ENCODE assay signal across 11 cellular contexts in the genomic region with DNA sequence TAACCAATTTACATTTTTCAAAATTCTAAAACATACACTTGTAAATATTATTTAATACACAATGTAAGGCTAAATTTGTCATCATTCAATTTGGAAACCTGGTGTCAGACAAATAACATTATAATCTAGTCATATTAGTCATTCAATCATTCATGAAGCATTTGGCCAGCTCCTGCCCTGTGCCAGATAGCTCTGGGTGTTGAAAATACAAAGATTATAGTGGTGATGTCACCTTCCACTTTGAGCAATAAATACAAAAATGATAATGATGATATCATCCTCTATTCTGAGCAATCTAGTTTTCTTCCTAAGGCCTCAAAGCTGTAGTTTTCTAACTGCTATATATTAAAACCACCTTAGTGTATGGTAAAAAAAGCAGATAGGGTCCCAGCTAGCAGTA. TPM values are rescaled to one million over a fixed set of nuclear protein-coding genes. Genes with fewer than 3 reads are reported as not detected.
DNase-seq lines count a peak whose midpoint lies in the region; ATAC-seq and TF ChIP-seq lines count a peak whose summit lies in the region.
"Had no signal": no experiment of that assay in that cellular context is flagged by ENCODE, and none has a peak within 500 bp of the region (broad histone marks: within the 10 kb centered on the region; RNA-seq: fewer than 3 reads in every experiment).

No MANE protein-coding gene starts in this region.

- H3K36me3 Mint-ChIP-seq in stimulated activated memory B cell treated with anti-CD40 and anti-IgM and Interleukin-4, amounts not matched to agents 10 μg/mL and 1 μg/mL and 100 μg/mL, for 72 hours: peaks cover 18% of the 10 kb centered on the region

- ATAC-seq in body of pancreas (peak; percentile 42), GM21515 (IDR thresholded peaks at IDR 0.05; ENCODE audit: unreplicated experiment) (no peak)
- no peak for ATAC-seq in stimulated activated memory B cell treated with anti-CD40 and anti-IgM and Interleukin-4, amounts not matched to agents 10 μg/mL and 1 μg/mL and 100 μg/mL, for 72 hours

- no peak for TF ChIP-seq POLR2A in body of pancreas (IDR thresholded peaks at IDR 0.05)

- no peaks in the 10 kb centered on the region for H3K9me3 Mint-ChIP-seq in stimulated activated memory B cell treated with anti-CD40 and anti-IgM and Interleukin-4, amounts not matched to agents 10 μg/mL and 1 μg/mL and 100 μg/mL, for 72 hours
- H3K9me3 Mint-ChIP-seq: dendritic cell treated with granulocyte-macrophage colony-stimulating factor and Interleukin-4, amounts not matched to agents 40 ng/mL and 50 ng/mL, for 4 days had no signal

- H3K9me3 ChIP-seq in HEK293 (ENCODE audit: control insufficient read depth, insufficient read depth, low read depth, low read length): no peaks in the 10 kb centered on the region
- no peaks in the 10 kb centered on the region for H3K9me3 ChIP-seq in body of pancreas
- H3K9me3 ChIP-seq: ovary had no signal

- no peaks in the 10 kb centered on the region; a peak in 1 of 3 replicates for H3K36me3 ChIP-seq in HEK293 (ENCODE audit: control insufficient read depth in 2 of 2, insufficient read depth in 1 of 2, low read length in 2 of 2)
- H3K36me3 ChIP-seq in body of pancreas (replicated peaks in 1 of 2; ENCODE audit: insufficient read depth in 1 of 2, low read depth in 2 of 2): no peaks in the 10 kb centered on the region
- H3K36me3 ChIP-seq: ovary had no signal

- H3K27ac ChIP-seq in HEK293 (ENCODE audit: extremely low read depth, low read depth, low read length) (no peak overlapping the region), body of pancreas (no peak overlapping the region)
- H3K27ac ChIP-seq: ovary had no signal

- H3K4me3 Mint-ChIP-seq in stimulated activated memory B cell treated with anti-CD40 and anti-IgM and Interleukin-4, amounts not matched to agents 10 μg/mL and 1 μg/mL and 100 μg/mL, for 72 hours: no peak overlapping the region
- H3K4me3 Mint-ChIP-seq: dendritic cell treated with granulocyte-macrophage colony-stimulating factor and Interleukin-4, amounts not matched to agents 40 ng/mL and 50 ng/mL, for 4 days had no signal

- no peaks in the 10 kb centered on the region for H3K27me3 ChIP-seq in body of pancreas
- H3K27me3 ChIP-seq: ovary had no signal

- POLR2A ChIA-PET in HEK293 (lab: Yijun Ruan, JAX): no interaction called here

- H3K4me1 ChIP-seq in HEK293 (ENCODE audit: control insufficient read depth, insufficient read depth, low read length): peaks cover 10% of the 10 kb centered on the region; the same call in 1 of the 2 replicates
- H3K4me1 ChIP-seq in body of pancreas: no peaks in the 10 kb centered on the region

- DNase-seq in Ammon's horn (ENCODE audit: low spot score): peak; percentile 31
- DNase-seq in body of pancreas: no peak
- DNase-seq in kidney tubule cell (ENCODE audit: low spot score): peak; percentile 66
- DNase-seq in DMS153 (lab: John Stamatoyannopoulos, UW): no peak
- DNase-seq: GF-D8, NCI-H524 treated with DMSO at 0.1 percent for 48 hours, ovary had no signal

- H3K4me3 ChIP-seq in HEK293 (ENCODE audit: low read depth, low read length) (no peak overlapping the region), body of pancreas (no peak overlapping the region)
- H3K4me3 ChIP-seq: ovary had no signal

- H3K27me3 Mint-ChIP-seq in stimulated activated memory B cell treated with anti-CD40 and anti-IgM and Interleukin-4, amounts not matched to agents 10 μg/mL and 1 μg/mL and 100 μg/mL, for 72 hours: no peaks in the 10 kb centered on the region
- H3K27me3 Mint-ChIP-seq: dendritic cell treated with granulocyte-macrophage colony-stimulating factor and Interleukin-4, amounts not matched to agents 40 ng/mL and 50 ng/mL, for 4 days had no signal

- no peak overlapping the region for H3K27ac Mint-ChIP-seq in stimulated activated memory B cell treated with anti-CD40 and anti-IgM and Interleukin-4, amounts not matched to agents 10 μg/mL and 1 μg/mL and 100 μg/mL, for 72 hours

- intact Hi-C loops in body of pancreas (cut with DNase I): no loop called here

- TF ChIP-seq CTCF in HEK293 (tag by site-specific recombination; IDR thresholded peaks at IDR 0.05) (no peak), body of pancreas (IDR thresholded peaks at IDR 0.05) (no peak)

- peaks cover 28% of the 10 kb centered on the region for H3K4me1 Mint-ChIP-seq in stimulated activated memory B cell treated with anti-CD40 and anti-IgM and Interleukin-4, amounts not matched to agents 10 μg/mL and 1 μg/mL and 100 μg/mL, for 72 hours

- CTCF ChIA-PET in HEK293 (lab: Yijun Ruan, JAX): no interaction called here

TF ChIP-seq in HEK293, 187 proteins besides CTCF, POLR2A, EP300 and RAD21 (continues in another document):
- TF ChIP-seq ZNF629 (tag by site-specific recombination; IDR thresholded peaks at IDR 0.05): peak; percentile 70
- no peak for TF ChIP-seq ZNF19 (tag by site-specific recombination; IDR thresholded peaks at IDR 0.05; ENCODE audit: low read depth)
- TF ChIP-seq ZNF561 (tag by site-specific recombination; IDR thresholded peaks at IDR 0.05; ENCODE audit: borderline replicate concordance): no peak
- TF ChIP-seq ZNF48 (tag by site-specific recombination; IDR thresholded peaks at IDR 0.05): no peak
- no peak for TF ChIP-seq IKZF3 (tag by site-specific recombination; IDR thresholded peaks at IDR 0.05)
- no peak for TF ChIP-seq ZNF624 (tag by site-specific recombination; IDR thresholded peaks at IDR 0.05)
- no peak for TF ChIP-seq ZSCAN30 (tag by site-specific recombination; IDR thresholded peaks at IDR 0.05)
- TF ChIP-seq ZNF324 (tag by site-specific recombination; IDR thresholded peaks at IDR 0.05): 0 out of 2 replicates have a peak, but pooled peaks have one; percentile 17
- no peak for TF ChIP-seq ZNF426 (tag by site-specific recombination; IDR thresholded peaks at IDR 0.05)
- TF ChIP-seq, protein P1, sequence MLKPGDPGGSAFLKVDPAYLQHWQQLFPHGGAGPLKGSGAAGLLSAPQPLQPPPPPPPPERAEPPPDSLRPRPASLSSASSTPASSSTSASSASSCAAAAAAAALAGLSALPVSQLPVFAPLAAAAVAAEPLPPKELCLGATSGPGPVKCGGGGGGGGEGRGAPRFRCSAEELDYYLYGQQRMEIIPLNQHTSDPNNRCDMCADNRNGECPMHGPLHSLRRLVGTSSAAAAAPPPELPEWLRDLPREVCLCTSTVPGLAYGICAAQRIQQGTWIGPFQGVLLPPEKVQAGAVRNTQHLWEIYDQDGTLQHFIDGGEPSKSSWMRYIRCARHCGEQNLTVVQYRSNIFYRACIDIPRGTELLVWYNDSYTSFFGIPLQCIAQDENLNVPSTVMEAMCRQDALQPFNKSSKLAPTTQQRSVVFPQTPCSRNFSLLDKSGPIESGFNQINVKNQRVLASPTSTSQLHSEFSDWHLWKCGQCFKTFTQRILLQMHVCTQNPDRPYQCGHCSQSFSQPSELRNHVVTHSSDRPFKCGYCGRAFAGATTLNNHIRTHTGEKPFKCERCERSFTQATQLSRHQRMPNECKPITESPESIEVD (tag by site-specific recombination; IDR thresholded peaks at IDR 0.05): peak; percentile 75
- TF ChIP-seq, protein P2, sequence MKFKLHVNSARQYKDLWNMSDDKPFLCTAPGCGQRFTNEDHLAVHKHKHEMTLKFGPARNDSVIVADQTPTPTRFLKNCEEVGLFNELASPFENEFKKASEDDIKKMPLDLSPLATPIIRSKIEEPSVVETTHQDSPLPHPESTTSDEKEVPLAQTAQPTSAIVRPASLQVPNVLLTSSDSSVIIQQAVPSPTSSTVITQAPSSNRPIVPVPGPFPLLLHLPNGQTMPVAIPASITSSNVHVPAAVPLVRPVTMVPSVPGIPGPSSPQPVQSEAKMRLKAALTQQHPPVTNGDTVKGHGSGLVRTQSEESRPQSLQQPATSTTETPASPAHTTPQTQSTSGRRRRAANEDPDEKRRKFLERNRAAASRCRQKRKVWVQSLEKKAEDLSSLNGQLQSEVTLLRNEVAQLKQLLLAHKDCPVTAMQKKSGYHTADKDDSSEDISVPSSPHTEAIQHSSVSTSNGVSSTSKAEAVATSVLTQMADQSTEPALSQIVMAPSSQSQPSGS (tag by site-specific recombination; IDR thresholded peaks at IDR 0.05; ENCODE audit: low read depth): peak; percentile 91
- peak; percentile 29; the same call in 1 of the 2 replicates for TF ChIP-seq ZBTB17 (tag by site-specific recombination; IDR thresholded peaks at IDR 0.05)
- TF ChIP-seq, protein P3, sequence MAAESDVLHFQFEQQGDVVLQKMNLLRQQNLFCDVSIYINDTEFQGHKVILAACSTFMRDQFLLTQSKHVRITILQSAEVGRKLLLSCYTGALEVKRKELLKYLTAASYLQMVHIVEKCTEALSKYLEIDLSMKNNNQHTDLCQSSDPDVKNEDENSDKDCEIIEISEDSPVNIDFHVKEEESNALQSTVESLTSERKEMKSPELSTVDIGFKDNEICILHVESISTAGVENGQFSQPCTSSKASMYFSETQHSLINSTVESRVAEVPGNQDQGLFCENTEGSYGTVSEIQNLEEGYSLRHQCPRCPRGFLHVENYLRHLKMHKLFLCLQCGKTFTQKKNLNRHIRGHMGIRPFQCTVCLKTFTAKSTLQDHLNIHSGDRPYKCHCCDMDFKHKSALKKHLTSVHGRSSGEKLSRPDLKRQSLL (tag by site-specific recombination; IDR thresholded peaks at IDR 0.05): no peak
- TF ChIP-seq ZEB2 (tag by site-specific recombination; IDR thresholded peaks at IDR 0.05): peak; percentile 64; the same call in 1 of the 2 replicates
- TF ChIP-seq, protein P4, sequence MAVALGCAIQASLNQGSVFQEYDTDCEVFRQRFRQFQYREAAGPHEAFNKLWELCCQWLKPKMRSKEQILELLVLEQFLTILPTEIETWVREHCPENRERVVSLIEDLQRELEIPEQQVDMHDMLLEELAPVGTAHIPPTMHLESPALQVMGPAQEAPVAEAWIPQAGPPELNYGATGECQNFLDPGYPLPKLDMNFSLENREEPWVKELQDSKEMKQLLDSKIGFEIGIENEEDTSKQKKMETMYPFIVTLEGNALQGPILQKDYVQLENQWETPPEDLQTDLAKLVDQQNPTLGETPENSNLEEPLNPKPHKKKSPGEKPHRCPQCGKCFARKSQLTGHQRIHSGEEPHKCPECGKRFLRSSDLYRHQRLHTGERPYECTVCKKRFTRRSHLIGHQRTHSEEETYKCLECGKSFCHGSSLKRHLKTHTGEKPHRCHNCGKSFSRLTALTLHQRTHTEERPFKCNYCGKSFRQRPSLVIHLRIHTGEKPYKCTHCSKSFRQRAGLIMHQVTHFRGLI (tag by site-specific recombination; IDR thresholded peaks at IDR 0.05): no peak

RNA-seq across cellular contexts. Expression of a gene that starts 23.4 kb away (rescaled TPM):
- 10 to 100 TPM in 1 of 2 donors, 1 to 10 TPM in 1; 5.6 to 13.2 TPM for total RNA-seq in body of pancreas

RNA-seq across cellular contexts. Expression of a gene that starts 52.2 kb away (rescaled TPM):
- total RNA-seq in body of pancreas: 10 to 100 TPM; 24.7 to 43.3 TPM

Comparison
In these comparisons a context has a peak if more than half of its experiments do, and no peak if none do; other contexts are left out.
1. DNase-seq: peak in Ammon's horn (single experiment) and kidney tubule cell (single experiment); none in body of pancreas (0 of 4) and DMS153 (single experiment).